1 cellular context compared by ENCODE assay signal in genomic region chr7:29412912-29413311, GRCh38.
A peak's percentile ranks its signal among the peaks of the same experiment; 100 is the strongest.
TF ChIP-seq lines count a peak whose summit lies in the region.

No MANE protein-coding gene starts in this region.

TF ChIP-seq in HepG2, 621 proteins besides CTCF, POLR2A, EP300 and RAD21 (continued from another document):
- TF ChIP-seq PAXIP1 (CRISPR knock-in tag; conservative IDR thresholded peaks at IDR 0.05) (0 out of 2 replicates have a peak, but pooled peaks have one; percentile 30), ZNF773 (CRISPR knock-in tag; IDR thresholded peaks at IDR 0.05; ENCODE audit: borderline replicate concordance) (no peak), SOX5 (CRISPR knock-in tag; IDR thresholded peaks at IDR 0.05; ENCODE audit: borderline replicate concordance) (peak; percentile 64; the same call in 1 of the 2 replicates), BRF2 (CRISPR knock-in tag; IDR thresholded peaks at IDR 0.05) (no peak), STAG1 (CRISPR knock-in tag; IDR thresholded peaks at IDR 0.05) (no peak), NCOR1 (IDR thresholded peaks at IDR 0.05; ENCODE audit: borderline replicate concordance, low read length) (peak; percentile 56; the same call in 1 of the 2 replicates), NCOA2 (CRISPR knock-in tag; IDR thresholded peaks at IDR 0.05) (0 out of 2 replicates have a peak, but pooled peaks have one; percentile 37), SOX6 (IDR thresholded peaks at IDR 0.05) (no peak), SOX6 (CRISPR knock-in tag; IDR thresholded peaks at IDR 0.05) (peak; percentile 34; the same call in 1 of the 2 replicates), ARID5B (CRISPR knock-in tag; IDR thresholded peaks at IDR 0.05) (peak; percentile 46; the same call in 1 of the 2 replicates), HNF4A (CRISPR knock-in tag; IDR thresholded peaks at IDR 0.05) (peak; percentile 8; the same call in 1 of the 2 replicates), HNF1A (IDR thresholded peaks at IDR 0.05; ENCODE audit: low read depth) (peak; percentile 78), HNF1A (CRISPR knock-in tag; IDR thresholded peaks at IDR 0.05; ENCODE audit: borderline replicate concordance) (no peak; the same call in 1 of the 2 replicates), TFE3 (CRISPR knock-in tag; IDR thresholded peaks at IDR 0.05) (0 out of 2 replicates have a peak, but pooled peaks have one; percentile 10), CEBPG (CRISPR knock-in tag; IDR thresholded peaks at IDR 0.05) (0 out of 2 replicates have a peak, but pooled peaks have one; percentile 14), FOXA3 (CRISPR knock-in tag; IDR thresholded peaks at IDR 0.05) (0 out of 2 replicates have a peak, but pooled peaks have one; percentile 22), EEA1 (CRISPR knock-in tag; IDR thresholded peaks at IDR 0.05; ENCODE audit: borderline replicate concordance) (no peak), ARNTL (CRISPR knock-in tag; IDR thresholded peaks at IDR 0.05) (no peak), CREM (IDR thresholded peaks at IDR 0.05) (peak; percentile 50; the same call in 1 of the 2 replicates), CREM (CRISPR knock-in tag; IDR thresholded peaks at IDR 0.05) (no peak), ZNF619 (CRISPR knock-in tag; IDR thresholded peaks at IDR 0.05) (no peak), ZNF598 (CRISPR knock-in tag; IDR thresholded peaks at IDR 0.05; ENCODE audit: borderline replicate concordance) (no peak), TCF7 (IDR thresholded peaks at IDR 0.05; ENCODE audit: low read depth) (peak; percentile 69)
